In genomic region chr7:87564290-87564963, GRCh38 we compare ENCODE assay signal across 7 cellular contexts. TPM values are rescaled to one million over a fixed set of nuclear protein-coding genes. Genes with fewer than 3 reads are reported as not detected.
DNase-seq lines count a peak whose midpoint lies in the region; ATAC-seq and TF ChIP-seq lines count a peak whose summit lies in the region.

No MANE protein-coding gene starts in this region.

- intact Hi-C loops in spleen (cut with DNase I; ENCODE audit: low total_unique reads) = no loop called here

- H3K27me3 Mint-ChIP-seq in T-helper 2 cell treated with Interferon-gamma antibody and Interleukin-4, amounts not matched to agents 5 μg/mL and 100 μg/mL, for 36 hours (ENCODE audit: low read depth) = no peaks in the 10 kb centered on the region

- no peak overlapping the region for H3K27ac ChIP-seq in spleen

- no peaks in the 10 kb centered on the region for H3K4me1 ChIP-seq in spleen

- H3K27ac Mint-ChIP-seq in T-helper 2 cell treated with Interferon-gamma antibody and Interleukin-4, amounts not matched to agents 5 μg/mL and 100 μg/mL, for 36 hours = no peak overlapping the region

- no peaks in the 10 kb centered on the region for H3K27me3 ChIP-seq in spleen (replicated peaks in 1 of 7)

- peak; percentile 65 for DNase-seq in ELF-1 (ENCODE audit: low read depth, low spot score)
- peak; percentile 15 for DNase-seq in T-helper 2 cell treated with Interferon-gamma antibody and Interleukin-4, amounts not matched to agents 5 μg/mL and 100 μg/mL, for 36 hours (ENCODE audit: low spot score)
- no peak for DNase-seq in fibroblast of the aortic adventitia (ENCODE audit: low read depth)
- DNase-seq in spleen = no peak
- DNase-seq in globus pallidus (ENCODE audit: low spot score) = no peak

- H3K36me3 ChIP-seq in spleen = no peaks in the 10 kb centered on the region

- H3K9me3 Mint-ChIP-seq in T-helper 2 cell treated with Interferon-gamma antibody and Interleukin-4, amounts not matched to agents 5 μg/mL and 100 μg/mL, for 36 hours = no peaks in the 10 kb centered on the region

- H3K4me1 Mint-ChIP-seq in T-helper 2 cell treated with Interferon-gamma antibody and Interleukin-4, amounts not matched to agents 5 μg/mL and 100 μg/mL, for 36 hours (ENCODE audit: low read depth) = peaks cover 2% of the 10 kb centered on the region

- H3K36me3 Mint-ChIP-seq in T-helper 2 cell treated with Interferon-gamma antibody and Interleukin-4, amounts not matched to agents 5 μg/mL and 100 μg/mL, for 36 hours (ENCODE audit: low read depth) = no peaks in the 10 kb centered on the region

- TF ChIP-seq CTCF in fibroblast of the aortic adventitia (IDR thresholded peaks at IDR 0.05; ENCODE audit: insufficient read depth, low read length) = peak; percentile 3
- TF ChIP-seq CTCF in spleen (IDR thresholded peaks at IDR 0.05 in 8 of 11, conservative IDR thresholded peaks at IDR 0.05 in 3 of 11) = peak in 8 of 11 experiments; percentile 10 to 58 (median 34)

- 6 to 15% (median 8%) methylated on average over 2 to 3 of the region's 3 CpGs for WGBS in spleen, 5 donors

- H3K9me3 ChIP-seq in spleen = no peaks in the 10 kb centered on the region

- peak; percentile 82 for ATAC-seq in GM19372 (IDR thresholded peaks at IDR 0.05; ENCODE audit: low read depth, unreplicated experiment)
- peak; percentile 91 for ATAC-seq in HG03354 (IDR thresholded peaks at IDR 0.05; ENCODE audit: poor library complexity, severe bottlenecking, unreplicated experiment)

- no peak overlapping the region for H3K4me3 Mint-ChIP-seq in T-helper 2 cell treated with Interferon-gamma antibody and Interleukin-4, amounts not matched to agents 5 μg/mL and 100 μg/mL, for 36 hours

- no peak overlapping the region for H3K4me3 ChIP-seq in fibroblast of the aortic adventitia (ENCODE audit: low read depth, low read length)
- H3K4me3 ChIP-seq in spleen = no peak overlapping the region

- TF ChIP-seq POLR2A in spleen (IDR thresholded peaks at IDR 0.05) = no peak

RNA-seq across cellular contexts. Expression of gene ABCB1, which starts 36.3 kb away (rescaled TPM):
- total RNA-seq in fibroblast of the aortic adventitia (ENCODE audit: low replicate concordance) (0.08 and 0.36 TPM in 2 replicates), spleen (10 to 100 TPM in 5 of 7 donors, 1 to 10 TPM in 2; 4.7 to 25.6 (median 14.6) TPM)
- 1 to 10 TPM; 3.0 to 4.3 (median 3.3) TPM for polyA plus RNA-seq in spleen

Comparison
In these comparisons a context has a peak if more than half of its experiments do, and no peak if none do; other contexts are left out.
1. DNase-seq: peak in ELF-1 (single experiment) and T-helper 2 cell treated with Interferon-gamma antibody and Interleukin-4, amounts not matched to agents 5 μg/mL and 100 μg/mL, for 36 hours (single experiment); none in fibroblast of the aortic adventitia (single experiment), spleen (single experiment) and globus pallidus (single experiment).